In the genomic region with DNA sequence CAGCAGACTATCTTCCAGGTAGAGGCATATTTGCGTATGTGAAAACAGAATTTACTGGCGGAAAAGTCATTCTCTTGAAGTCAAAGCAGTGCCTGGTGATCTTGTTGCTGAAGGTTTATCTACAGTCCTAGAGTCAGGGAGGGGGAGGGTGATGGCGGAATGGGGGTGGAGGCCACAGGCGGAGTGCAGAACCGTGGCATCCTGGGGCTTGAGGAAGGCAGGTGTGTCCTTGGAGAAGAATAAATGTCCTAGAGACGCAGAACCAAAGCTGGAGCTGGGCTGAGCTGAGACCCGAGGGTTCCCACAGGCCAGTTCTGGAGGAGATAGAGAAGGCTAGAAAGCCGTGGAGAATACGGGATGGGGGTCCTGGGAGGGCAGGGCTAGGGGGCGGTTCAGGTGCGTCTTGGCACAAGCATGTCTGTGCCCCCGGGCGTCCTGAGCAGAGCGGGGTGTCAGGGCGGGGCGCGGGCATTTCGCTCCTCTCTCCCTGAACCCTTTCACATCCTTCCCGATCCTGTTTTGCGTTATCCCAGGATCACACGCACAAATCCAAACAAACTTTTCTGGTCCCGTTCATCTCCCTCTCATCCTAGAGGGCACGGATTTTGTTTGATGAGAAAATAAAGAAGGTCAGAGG, we compare ENCODE assay signal across 13 cellular contexts.
"Had no signal": no experiment of that assay in that cellular context is flagged by ENCODE, and none has a peak within 500 bp of the region (broad histone marks: within the 10 kb centered on the region; RNA-seq: fewer than 3 reads in every experiment).

No MANE protein-coding gene starts in this region.

- H3K4me3 Mint-ChIP-seq: activated CD8-positive, alpha-beta T cell treated with anti-CD3 and anti-CD28 coated beads for 36 hours; activated naive CD8-positive, alpha-beta T cell treated with anti-CD3 and anti-CD28 coated beads, Interleukin-2, amount 50 U/mL, for 24 hours; naive thymus-derived CD4-positive, alpha-beta T cell; stimulated activated effector memory CD8-positive, alpha-beta T cell treated with anti-CD3 and anti-CD28 coated beads, Interleukin-12 subunit alpha, Interleukin-12 subunit beta, amount 100 ng/mL, for 72 hours had no signal

- H3K9me3 Mint-ChIP-seq: activated CD8-positive, alpha-beta T cell treated with anti-CD3 and anti-CD28 coated beads for 36 hours; activated naive CD8-positive, alpha-beta T cell treated with anti-CD3 and anti-CD28 coated beads, Interleukin-2, amount 50 U/mL, for 24 hours; stimulated activated effector memory CD8-positive, alpha-beta T cell treated with anti-CD3 and anti-CD28 coated beads, Interleukin-12 subunit alpha, Interleukin-12 subunit beta, amount 100 ng/mL, for 72 hours had no signal

- H3K27ac ChIP-seq: ascending aorta, foreskin keratinocyte, psoas muscle, right lobe of liver, transverse colon, WERI-Rb-1 had no signal

- H3K36me3 ChIP-seq: ascending aorta, right lobe of liver, transverse colon, WERI-Rb-1 had no signal

- H3K4me3 ChIP-seq: ascending aorta, psoas muscle, right lobe of liver, transverse colon had no signal

- H3K27ac Mint-ChIP-seq: activated CD8-positive, alpha-beta T cell treated with anti-CD3 and anti-CD28 coated beads for 36 hours; activated naive CD8-positive, alpha-beta T cell treated with anti-CD3 and anti-CD28 coated beads, Interleukin-2, amount 50 U/mL, for 24 hours; stimulated activated effector memory CD8-positive, alpha-beta T cell treated with anti-CD3 and anti-CD28 coated beads, Interleukin-12 subunit alpha, Interleukin-12 subunit beta, amount 100 ng/mL, for 72 hours had no signal

- ATAC-seq: activated CD8-positive, alpha-beta T cell treated with anti-CD3 and anti-CD28 coated beads for 36 hours; activated naive CD8-positive, alpha-beta T cell treated with anti-CD3 and anti-CD28 coated beads, Interleukin-2, amount 50 U/mL, for 24 hours; foreskin keratinocyte; naive thymus-derived CD4-positive, alpha-beta T cell; psoas muscle; right lobe of liver; stimulated activated effector memory CD8-positive, alpha-beta T cell treated with anti-CD3 and anti-CD28 coated beads, Interleukin-12 subunit alpha, Interleukin-12 subunit beta, amount 100 ng/mL, for 72 hours had no signal

- H3K27me3 ChIP-seq: ascending aorta, right lobe of liver had no signal

- H3K9me3 ChIP-seq: ascending aorta, psoas muscle, right lobe of liver, transverse colon had no signal

- DNase-seq: activated CD4-positive, alpha-beta T cell treated with anti-CD3 and anti-CD28 coated beads for 4 hours; activated CD8-positive, alpha-beta memory T cell treated with anti-CD3 and anti-CD28 coated beads, Interleukin-2, amount 50 U/mL, for 48 hours; activated CD8-positive, alpha-beta T cell treated with anti-CD3 and anti-CD28 coated beads for 36 hours; activated naive CD8-positive, alpha-beta T cell treated with anti-CD3 and anti-CD28 coated beads, Interleukin-2, amount 50 U/mL, for 24 hours; foreskin keratinocyte; naive thymus-derived CD4-positive, alpha-beta T cell; occipital lobe; right lobe of liver; transverse colon; WERI-Rb-1 had no signal

- H3K4me1 Mint-ChIP-seq: stimulated activated effector memory CD8-positive, alpha-beta T cell treated with anti-CD3 and anti-CD28 coated beads, Interleukin-12 subunit alpha, Interleukin-12 subunit beta, amount 100 ng/mL, for 72 hours had no signal

- H3K4me1 ChIP-seq: foreskin keratinocyte, right lobe of liver had no signal

- H3K36me3 Mint-ChIP-seq: naive thymus-derived CD4-positive, alpha-beta T cell; stimulated activated effector memory CD8-positive, alpha-beta T cell treated with anti-CD3 and anti-CD28 coated beads, Interleukin-12 subunit alpha, Interleukin-12 subunit beta, amount 100 ng/mL, for 72 hours had no signal
